Comparison of ENCODE assay signal across 8 cellular contexts in the genomic region with DNA sequence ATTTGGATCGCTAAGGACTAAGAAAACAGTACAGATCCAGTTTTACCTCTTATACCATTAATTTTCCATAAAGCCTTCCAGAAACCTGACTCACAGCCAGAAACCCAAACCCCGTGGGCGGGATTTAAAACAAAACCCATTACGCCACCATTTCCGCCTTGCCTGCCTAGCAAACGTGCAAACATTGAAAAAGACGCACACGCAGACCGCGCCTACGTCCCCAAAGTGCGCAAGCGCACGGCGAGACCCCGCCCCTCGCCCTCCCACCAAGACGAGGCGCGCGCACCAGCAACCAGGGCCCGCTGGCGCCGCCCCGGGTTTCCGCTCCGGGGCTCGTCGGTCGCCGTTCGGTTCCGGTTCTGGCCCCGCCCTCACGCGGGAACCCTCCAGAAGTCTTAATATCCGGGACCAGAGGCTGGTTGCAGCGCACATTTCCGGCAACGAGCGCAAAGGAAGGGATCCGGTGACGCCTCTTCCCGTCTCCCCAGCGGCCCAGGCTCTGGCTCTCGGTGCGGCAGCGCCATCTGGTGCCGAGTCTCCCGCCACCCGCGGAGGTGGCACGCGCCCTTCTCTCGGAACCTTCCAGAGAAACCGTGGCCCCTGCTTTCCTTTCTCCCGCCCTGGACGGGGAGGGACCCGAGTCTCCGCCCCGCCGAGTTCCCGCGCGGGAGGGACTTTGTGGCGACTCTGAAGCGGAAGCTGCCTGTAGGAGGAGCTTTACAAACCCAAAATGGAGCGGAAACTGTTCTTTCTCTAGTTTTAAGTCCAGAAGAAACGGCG.
A peak's percentile ranks its signal among the peaks of the same experiment; 100 is the strongest.
DNase-seq lines count a peak whose midpoint lies in the region; ATAC-seq and TF ChIP-seq lines count a peak whose summit lies in the region.

No MANE protein-coding gene starts in this region.

- H3K27me3 ChIP-seq in SK-N-SH (ENCODE audit: insufficient read depth) (no peaks in the 10 kb centered on the region), thoracic aorta (replicated peaks; ENCODE audit: insufficient read depth) (no peaks in the 10 kb centered on the region)

- H3K4me1 ChIP-seq in SK-N-SH (ENCODE audit: control insufficient read depth in 1 of 2, insufficient read depth in 2 of 2, low read depth in 1 of 2, low read length in 1 of 2) (peaks cover 19 to 25% of the 10 kb centered on the region in 2 experiments; a peak in 3 of 4 replicates), thoracic aorta (ENCODE audit: control insufficient read depth in 1 of 2, low read depth in 2 of 2) (peaks cover 20 to 42% of the 10 kb centered on the region in 2 donors)

- peaks cover 3% of the 10 kb centered on the region for H3K36me3 Mint-ChIP-seq in activated naive CD8-positive, alpha-beta T cell

- peaks cover 6% of the 10 kb centered on the region for H3K9me3 Mint-ChIP-seq in activated naive CD8-positive, alpha-beta T cell (ENCODE audit: low read depth)

- TF ChIP-seq EP300 in SK-N-SH (IDR thresholded peaks at IDR 0.05; ENCODE audit: borderline replicate concordance in 1 of 2, low read depth in 1 of 2, low read length in 1 of 2): peak; percentile 49 to 58; a peak in 3 of 4 replicates

- peak overlapping the region; percentile 94 for H3K4me3 Mint-ChIP-seq in activated naive CD8-positive, alpha-beta T cell

- H3K79me2 ChIP-seq in SK-N-SH (ENCODE audit: insufficient read depth): no peaks in the 10 kb centered on the region

- TF ChIP-seq RAD21 in SK-N-SH (IDR thresholded peaks at IDR 0.05; ENCODE audit: low read length): peak; percentile 96

- H2AFZ ChIP-seq in SK-N-SH (ENCODE audit: low read depth): peak overlapping the region; percentile 90

- H3K27me3 Mint-ChIP-seq in activated naive CD8-positive, alpha-beta T cell: no peaks in the 10 kb centered on the region

- POLR2A ChIA-PET in GM10248 (lab: Yijun Ruan, JAX) (interaction anchor here (0.9 to 1.2 kb wide), 3 partner anchors 137 to 525 kb away, joined by 3 to 6 read pairs (median 3); no protein-coding TSS in a partner anchor), SK-N-SH (lab: Yijun Ruan, JAX) (interaction anchor here (1.1 kb wide), 1 partner anchor 956 kb away, joined by 6 read pairs; the partner anchor contains the start of gene PDS5B)

- H3K4me1 Mint-ChIP-seq in activated naive CD8-positive, alpha-beta T cell (ENCODE audit: low read depth): peaks cover 58% of the 10 kb centered on the region

- H3K27ac Mint-ChIP-seq in activated naive CD8-positive, alpha-beta T cell: peak overlapping the region; percentile 100

- H3K9me2 ChIP-seq in SK-N-SH: no peaks in the 10 kb centered on the region

- no peaks in the 10 kb centered on the region for H4K20me1 ChIP-seq in SK-N-SH (ENCODE audit: insufficient read depth)

- H3K36me3 ChIP-seq in SK-N-SH (replicated peaks in 1 of 2; ENCODE audit: control insufficient read depth in 1 of 2, insufficient read depth in 2 of 2, low read length in 1 of 2): no peaks in the 10 kb centered on the region
- H3K36me3 ChIP-seq in thoracic aorta: no peaks in the 10 kb centered on the region

- H3K27ac ChIP-seq in SK-N-SH (ENCODE audit: low read depth in 2 of 2, low read length in 1 of 2) (peak overlapping the region; percentile 100), thoracic aorta (peak overlapping the region; percentile 97 to 99)

- WGBS in SK-N-SH (ENCODE audit: low lambda C conversion rate): under 1% methylated on average over 36 of the region's 70 CpGs

- CTCF ChIA-PET in GM10248 (lab: Yijun Ruan, JAX) (interaction anchor here (0.6 to 6.2 kb wide), 48 partner anchors 9 to 957 kb away, joined by 3 to 58 read pairs (median 4); no protein-coding TSS in a partner anchor), SK-N-SH (lab: Yijun Ruan, JAX) (interaction anchor here (0.6 to 3.0 kb wide), 42 partner anchors 9 to 1637 kb away, joined by 3 to 28 read pairs (median 3); partner anchors contain the start of genes PDS5B and STARD13)

- H3K4me3 ChIP-seq in SK-N-SH (ENCODE audit: low read depth in 2 of 2, low read length in 1 of 2) (peak overlapping the region; percentile 53 to 66), thoracic aorta (peak overlapping the region; percentile 82)

- TF ChIP-seq CTCF in GM10248 (IDR thresholded peaks at IDR 0.05; ENCODE audit: control extremely low read depth, extremely low read depth, low read depth, missing control alignments): peak; percentile 78
- peak; percentile 90 for TF ChIP-seq CTCF in SK-N-SH (IDR thresholded peaks at IDR 0.05)
- peak in 2 of 3 donors; percentile 55 to 59 for TF ChIP-seq CTCF in omental fat pad (IDR thresholded peaks at IDR 0.05)
- TF ChIP-seq CTCF in thoracic aorta (IDR thresholded peaks at IDR 0.05): peak; percentile 72

- no peaks in the 10 kb centered on the region for H3K9me3 ChIP-seq in SK-N-SH
- H3K9me3 ChIP-seq in thoracic aorta: no peaks in the 10 kb centered on the region

- H3K9ac ChIP-seq in SK-N-SH: peak overlapping the region; percentile 87

- H3F3A ChIP-seq in SK-N-SH (replicated peaks; ENCODE audit: insufficient read depth): peaks cover 31% of the 10 kb centered on the region

- peak overlapping the region; percentile 82 for H3K4me2 ChIP-seq in SK-N-SH

- DNase-seq in GM10248 (ENCODE audit: extremely low spot score): peak; percentile 92
- peak; percentile 90 for DNase-seq in NCI-H1048 (lab: John Stamatoyannopoulos, UW)
- peak; percentile 93 for DNase-seq in SK-N-SH
- peak; percentile 99 for DNase-seq in glomerular visceral epithelial cell (ENCODE audit: extremely low spot score)
- DNase-seq in omental fat pad (ENCODE audit: low spot score): peak; percentile 93
- peak; percentile 92 for DNase-seq in thoracic aorta (ENCODE audit: low spot score)

- ATAC-seq in HG02571 (IDR thresholded peaks at IDR 0.05; ENCODE audit: unreplicated experiment): peak; percentile 81
- ATAC-seq in omental fat pad (ENCODE audit: low FRiP score): peak; percentile 97
- ATAC-seq in thoracic aorta (ENCODE audit: insufficient number of reproducible peaks, low FRiP score, low read depth): peak; percentile 96

TF ChIP-seq in SK-N-SH, 30 proteins besides CTCF, POLR2A, EP300 and RAD21 (continues in another document):
- peak; percentile 90 for TF ChIP-seq GABPA (IDR thresholded peaks at IDR 0.05; ENCODE audit: low read depth)
- peak; percentile 9; the same call in 1 of the 2 replicates for TF ChIP-seq SIN3A (IDR thresholded peaks at IDR 0.05; ENCODE audit: borderline replicate concordance, low read depth, low read length)
- no peak for TF ChIP-seq EZH2phosphoT487 (IDR thresholded peaks at IDR 0.05; ENCODE audit: borderline replicate concordance, low read depth)
- no peak for TF ChIP-seq GATA2 (CRISPR knock-in tag; IDR thresholded peaks at IDR 0.05)
- TF ChIP-seq NRF1 (IDR thresholded peaks at IDR 0.05; ENCODE audit: low read depth, low read length): peak; percentile 89
- 0 out of 2 replicates have a peak, but pooled peaks have one; percentile 11 for TF ChIP-seq FOSL2 (IDR thresholded peaks at IDR 0.05; ENCODE audit: borderline replicate concordance, low read depth)
- TF ChIP-seq RFX5 (IDR thresholded peaks at IDR 0.05; ENCODE audit: low read length): no peak; the same call in 1 of the 2 replicates
- peak; percentile 66 for TF ChIP-seq YY1 (IDR thresholded peaks at IDR 0.05; ENCODE audit: low read depth)
- TF ChIP-seq MXI1 (IDR thresholded peaks at IDR 0.05; ENCODE audit: low read depth, low read length): peak; percentile 75
- TF ChIP-seq, protein P1, sequence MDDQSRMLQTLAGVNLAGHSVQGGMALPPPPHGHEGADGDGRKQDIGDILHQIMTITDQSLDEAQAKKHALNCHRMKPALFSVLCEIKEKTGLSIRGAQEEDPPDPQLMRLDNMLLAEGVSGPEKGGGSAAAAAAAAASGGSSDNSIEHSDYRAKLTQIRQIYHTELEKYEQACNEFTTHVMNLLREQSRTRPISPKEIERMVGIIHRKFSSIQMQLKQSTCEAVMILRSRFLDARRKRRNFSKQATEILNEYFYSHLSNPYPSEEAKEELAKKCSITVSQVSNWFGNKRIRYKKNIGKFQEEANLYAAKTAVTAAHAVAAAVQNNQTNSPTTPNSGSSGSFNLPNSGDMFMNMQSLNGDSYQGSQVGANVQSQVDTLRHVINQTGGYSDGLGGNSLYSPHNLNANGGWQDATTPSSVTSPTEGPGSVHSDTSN (IDR thresholded peaks at IDR 0.05): peak; percentile 15; the same call in 1 of the 2 replicates
- no peak for TF ChIP-seq TEAD4 (IDR thresholded peaks at IDR 0.05; ENCODE audit: borderline replicate concordance, insufficient read depth)
- TF ChIP-seq RXRA (IDR thresholded peaks at IDR 0.05; ENCODE audit: borderline replicate concordance, low read depth): no peak; the same call in 1 of the 2 replicates
- TF ChIP-seq FOXM1 (IDR thresholded peaks at IDR 0.05; ENCODE audit: low read depth): 0 out of 2 replicates have a peak, but pooled peaks have one; percentile 26
- TF ChIP-seq, protein P2, sequence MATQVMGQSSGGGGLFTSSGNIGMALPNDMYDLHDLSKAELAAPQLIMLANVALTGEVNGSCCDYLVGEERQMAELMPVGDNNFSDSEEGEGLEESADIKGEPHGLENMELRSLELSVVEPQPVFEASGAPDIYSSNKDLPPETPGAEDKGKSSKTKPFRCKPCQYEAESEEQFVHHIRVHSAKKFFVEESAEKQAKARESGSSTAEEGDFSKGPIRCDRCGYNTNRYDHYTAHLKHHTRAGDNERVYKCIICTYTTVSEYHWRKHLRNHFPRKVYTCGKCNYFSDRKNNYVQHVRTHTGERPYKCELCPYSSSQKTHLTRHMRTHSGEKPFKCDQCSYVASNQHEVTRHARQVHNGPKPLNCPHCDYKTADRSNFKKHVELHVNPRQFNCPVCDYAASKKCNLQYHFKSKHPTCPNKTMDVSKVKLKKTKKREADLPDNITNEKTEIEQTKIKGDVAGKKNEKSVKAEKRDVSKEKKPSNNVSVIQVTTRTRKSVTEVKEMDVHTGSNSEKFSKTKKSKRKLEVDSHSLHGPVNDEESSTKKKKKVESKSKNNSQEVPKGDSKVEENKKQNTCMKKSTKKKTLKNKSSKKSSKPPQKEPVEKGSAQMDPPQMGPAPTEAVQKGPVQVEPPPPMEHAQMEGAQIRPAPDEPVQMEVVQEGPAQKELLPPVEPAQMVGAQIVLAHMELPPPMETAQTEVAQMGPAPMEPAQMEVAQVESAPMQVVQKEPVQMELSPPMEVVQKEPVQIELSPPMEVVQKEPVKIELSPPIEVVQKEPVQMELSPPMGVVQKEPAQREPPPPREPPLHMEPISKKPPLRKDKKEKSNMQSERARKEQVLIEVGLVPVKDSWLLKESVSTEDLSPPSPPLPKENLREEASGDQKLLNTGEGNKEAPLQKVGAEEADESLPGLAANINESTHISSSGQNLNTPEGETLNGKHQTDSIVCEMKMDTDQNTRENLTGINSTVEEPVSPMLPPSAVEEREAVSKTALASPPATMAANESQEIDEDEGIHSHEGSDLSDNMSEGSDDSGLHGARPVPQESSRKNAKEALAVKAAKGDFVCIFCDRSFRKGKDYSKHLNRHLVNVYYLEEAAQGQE (IDR thresholded peaks at IDR 0.05; ENCODE audit: low read depth, low read length): no peak
- peak; percentile 73; the same call in 1 of the 2 replicates for TF ChIP-seq TAF1 (IDR thresholded peaks at IDR 0.05; ENCODE audit: borderline replicate concordance, low read depth, low read length)

Comparison
In these comparisons a context has a peak if more than half of its experiments do, and no peak if none do; other contexts are left out.
1. Peak in every context shown above with its lines: DNase-seq, ATAC-seq, H3K4me3 ChIP-seq and H3K27ac ChIP-seq.